Comparison of ENCODE assay signal across 8 cellular contexts in the genomic region with DNA sequence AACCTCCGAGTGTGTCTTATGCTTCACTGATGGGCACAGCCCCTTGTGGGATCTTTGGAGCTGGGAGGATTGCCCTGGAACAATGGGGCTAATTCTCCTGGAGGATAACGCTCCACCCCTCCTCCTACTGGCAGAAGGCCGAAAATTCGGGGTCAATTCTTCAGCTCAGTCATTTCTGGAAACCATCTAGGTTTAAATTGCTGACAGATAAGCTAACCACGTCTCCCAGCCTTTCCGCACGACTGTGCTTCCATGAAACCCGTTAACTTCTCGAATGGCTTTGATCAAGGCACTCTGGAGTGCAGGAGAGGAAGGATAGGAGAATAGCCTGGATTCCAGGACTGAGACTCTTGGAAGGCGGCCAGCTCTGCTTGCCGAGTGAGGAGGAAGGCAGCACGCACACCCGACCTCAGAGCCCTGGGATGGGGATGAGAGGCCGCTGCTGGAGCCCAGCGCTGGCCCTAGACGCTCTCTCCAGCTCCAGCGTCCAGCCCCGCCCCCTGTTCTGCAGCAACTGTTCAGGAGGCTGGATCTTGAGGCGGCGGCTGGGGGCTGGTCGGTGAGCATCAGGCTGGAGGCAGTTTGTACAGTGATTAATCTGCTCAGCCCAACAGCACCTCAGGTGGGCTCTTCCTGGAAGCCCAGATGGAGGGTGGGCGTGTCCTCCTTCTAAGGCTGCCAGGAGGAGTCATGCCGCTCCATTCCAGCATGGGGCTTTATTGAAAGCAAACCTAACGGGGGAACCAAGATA.
DNase-seq lines count a peak whose midpoint lies in the region; ATAC-seq and TF ChIP-seq lines count a peak whose summit lies in the region.

No MANE protein-coding gene starts in this region.

- H3K4me3 ChIP-seq in SK-N-SH (ENCODE audit: low read depth in 2 of 2, low read length in 1 of 2) (peak overlapping the region; percentile 36 to 44), heart right ventricle (peak overlapping the region in 8 of 10 donors; percentile 4 to 37 (median 22)), skeletal muscle cell (ENCODE audit: low read depth, low read length) (peak overlapping the region; percentile 2)

- POLR2A ChIA-PET in SK-N-SH (lab: Yijun Ruan, JAX): interaction anchor here (0.5 to 1.1 kb wide), 4 partner anchors 50 to 207 kb away, joined by 3 to 5 read pairs (median 4); no protein-coding TSS in a partner anchor

- TF ChIP-seq CTCF in SK-N-SH (IDR thresholded peaks at IDR 0.05) (peak; percentile 24; the same call in 1 of the 2 replicates), heart right ventricle (IDR thresholded peaks at IDR 0.05) (peak in 1 of 9 donors; percentile 7)

- H3K9me3 ChIP-seq in SK-N-SH (no peaks in the 10 kb centered on the region), heart right ventricle (no peaks in the 10 kb centered on the region)

- peak overlapping the region; percentile 66; the same call in 1 of the 2 replicates for H2AFZ ChIP-seq in SK-N-SH (ENCODE audit: low read depth)

- H3K4me1 ChIP-seq in SK-N-SH (ENCODE audit: control insufficient read depth in 1 of 2, insufficient read depth in 2 of 2, low read depth in 1 of 2, low read length in 1 of 2) (peaks cover 43 to 44% of the 10 kb centered on the region in 2 experiments), heart right ventricle (peaks cover 17 to 52% (median 45%) of the 10 kb centered on the region in 9 donors)

- peak; percentile 53 for TF ChIP-seq RAD21 in SK-N-SH (IDR thresholded peaks at IDR 0.05; ENCODE audit: low read length)

- peak overlapping the region; percentile 71 for H3K4me2 ChIP-seq in SK-N-SH

- H3K27ac ChIP-seq in SK-N-SH (ENCODE audit: low read depth in 2 of 2, low read length in 1 of 2) (peak overlapping the region; percentile 81 to 92), heart right ventricle (peak overlapping the region; percentile 31 to 87 (median 70))

- peak; percentile 61 to 88 (median 79) for ATAC-seq in heart right ventricle
- ATAC-seq in HG03354 (IDR thresholded peaks at IDR 0.05; ENCODE audit: poor library complexity, severe bottlenecking, unreplicated experiment): no peak
- no peak for ATAC-seq in HG02884 (IDR thresholded peaks at IDR 0.05; ENCODE audit: unreplicated experiment)

- 4% methylated on average over 11 of the region's 24 CpGs for WGBS in SK-N-SH (ENCODE audit: low lambda C conversion rate)
- 10 to 19% methylated on average over 24 of the region's 24 CpGs for WGBS in heart right ventricle, 2 donors

- no peaks in the 10 kb centered on the region for H3K9me2 ChIP-seq in SK-N-SH

- peak; percentile 44 for DNase-seq in GM04504 (ENCODE audit: low read depth)
- peak; percentile 84 for DNase-seq in SK-N-SH
- DNase-seq in heart right ventricle: peak; percentile 67 to 68
- peak; percentile 58 for DNase-seq in skeletal muscle cell (ENCODE audit: low read depth)
- DNase-seq in inferior parietal cortex (ENCODE audit: extremely low spot score): no peak
- DNase-seq in 8988T: no peak

- H3K36me3 ChIP-seq in SK-N-SH (replicated peaks in 1 of 2; ENCODE audit: control insufficient read depth in 1 of 2, insufficient read depth in 2 of 2, low read length in 1 of 2) (no peaks in the 10 kb centered on the region), heart right ventricle (no peaks in the 10 kb centered on the region)

- CTCF ChIA-PET in SK-N-SH (lab: Yijun Ruan, JAX): interaction anchor here (0.7 to 2.1 kb wide), 10 partner anchors 9 to 505 kb away, joined by 3 to 20 read pairs (median 4); no protein-coding TSS in a partner anchor

- H3F3A ChIP-seq in SK-N-SH (replicated peaks; ENCODE audit: insufficient read depth): peaks cover 20% of the 10 kb centered on the region

- H3K27me3 ChIP-seq in SK-N-SH (ENCODE audit: insufficient read depth): no peaks in the 10 kb centered on the region
- H3K27me3 ChIP-seq in heart right ventricle: peaks cover 0 to 5% (median 0%) of the 10 kb centered on the region in 7 donors

- peak overlapping the region; percentile 15; the same call in 1 of the 2 replicates for H3K9ac ChIP-seq in SK-N-SH

- peak; percentile 79 to 92 for TF ChIP-seq EP300 in SK-N-SH (IDR thresholded peaks at IDR 0.05; ENCODE audit: borderline replicate concordance in 1 of 2, low read depth in 1 of 2, low read length in 1 of 2)

- H3K79me2 ChIP-seq in SK-N-SH (ENCODE audit: insufficient read depth): no peaks in the 10 kb centered on the region

- intact Hi-C loops in heart right ventricle (cut with DNase I): loop anchor here in 6 of 10 donors (5.0 to 10.0 kb wide), 5 partner anchors 130 to 500 kb away; no protein-coding TSS in a partner anchor

- no peaks in the 10 kb centered on the region for H4K20me1 ChIP-seq in SK-N-SH (ENCODE audit: insufficient read depth)

TF ChIP-seq in SK-N-SH, 30 proteins besides CTCF, POLR2A, EP300 and RAD21 (continues in another document):
- TF ChIP-seq, protein P1, sequence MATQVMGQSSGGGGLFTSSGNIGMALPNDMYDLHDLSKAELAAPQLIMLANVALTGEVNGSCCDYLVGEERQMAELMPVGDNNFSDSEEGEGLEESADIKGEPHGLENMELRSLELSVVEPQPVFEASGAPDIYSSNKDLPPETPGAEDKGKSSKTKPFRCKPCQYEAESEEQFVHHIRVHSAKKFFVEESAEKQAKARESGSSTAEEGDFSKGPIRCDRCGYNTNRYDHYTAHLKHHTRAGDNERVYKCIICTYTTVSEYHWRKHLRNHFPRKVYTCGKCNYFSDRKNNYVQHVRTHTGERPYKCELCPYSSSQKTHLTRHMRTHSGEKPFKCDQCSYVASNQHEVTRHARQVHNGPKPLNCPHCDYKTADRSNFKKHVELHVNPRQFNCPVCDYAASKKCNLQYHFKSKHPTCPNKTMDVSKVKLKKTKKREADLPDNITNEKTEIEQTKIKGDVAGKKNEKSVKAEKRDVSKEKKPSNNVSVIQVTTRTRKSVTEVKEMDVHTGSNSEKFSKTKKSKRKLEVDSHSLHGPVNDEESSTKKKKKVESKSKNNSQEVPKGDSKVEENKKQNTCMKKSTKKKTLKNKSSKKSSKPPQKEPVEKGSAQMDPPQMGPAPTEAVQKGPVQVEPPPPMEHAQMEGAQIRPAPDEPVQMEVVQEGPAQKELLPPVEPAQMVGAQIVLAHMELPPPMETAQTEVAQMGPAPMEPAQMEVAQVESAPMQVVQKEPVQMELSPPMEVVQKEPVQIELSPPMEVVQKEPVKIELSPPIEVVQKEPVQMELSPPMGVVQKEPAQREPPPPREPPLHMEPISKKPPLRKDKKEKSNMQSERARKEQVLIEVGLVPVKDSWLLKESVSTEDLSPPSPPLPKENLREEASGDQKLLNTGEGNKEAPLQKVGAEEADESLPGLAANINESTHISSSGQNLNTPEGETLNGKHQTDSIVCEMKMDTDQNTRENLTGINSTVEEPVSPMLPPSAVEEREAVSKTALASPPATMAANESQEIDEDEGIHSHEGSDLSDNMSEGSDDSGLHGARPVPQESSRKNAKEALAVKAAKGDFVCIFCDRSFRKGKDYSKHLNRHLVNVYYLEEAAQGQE (IDR thresholded peaks at IDR 0.05; ENCODE audit: low read depth, low read length): peak; percentile 28; the same call in 1 of the 2 replicates
- TF ChIP-seq RXRA (IDR thresholded peaks at IDR 0.05; ENCODE audit: borderline replicate concordance, low read depth) (peak; percentile 84), TEAD4 (IDR thresholded peaks at IDR 0.05; ENCODE audit: borderline replicate concordance, insufficient read depth) (peak; percentile 88), GABPA (IDR thresholded peaks at IDR 0.05; ENCODE audit: low read depth) (no peak), FOXJ3 (CRISPR knock-in tag; IDR thresholded peaks at IDR 0.05) (peak; percentile 61), NFIC (IDR thresholded peaks at IDR 0.05; ENCODE audit: borderline replicate concordance) (peak; percentile 91), SIN3A (IDR thresholded peaks at IDR 0.05; ENCODE audit: borderline replicate concordance, low read depth, low read length) (0 out of 2 replicates have a peak, but pooled peaks have one; percentile 23), TCF12 (IDR thresholded peaks at IDR 0.05) (peak; percentile 96), RCOR1 (IDR thresholded peaks at IDR 0.05; ENCODE audit: low read length) (peak; percentile 81), FOXM1 (IDR thresholded peaks at IDR 0.05; ENCODE audit: low read depth) (peak; percentile 79; the same call in 1 of the 2 replicates), YY1 (IDR thresholded peaks at IDR 0.05; ENCODE audit: low read depth) (no peak), JUND (IDR thresholded peaks at IDR 0.05) (peak; percentile 80), EZH2phosphoT487 (IDR thresholded peaks at IDR 0.05; ENCODE audit: borderline replicate concordance, low read depth) (no peak), NRF1 (IDR thresholded peaks at IDR 0.05; ENCODE audit: low read depth, low read length) (no peak), RFX5 (IDR thresholded peaks at IDR 0.05; ENCODE audit: low read length) (no peak), GATA2 (CRISPR knock-in tag; IDR thresholded peaks at IDR 0.05) (peak; percentile 39)
- TF ChIP-seq, protein P2, sequence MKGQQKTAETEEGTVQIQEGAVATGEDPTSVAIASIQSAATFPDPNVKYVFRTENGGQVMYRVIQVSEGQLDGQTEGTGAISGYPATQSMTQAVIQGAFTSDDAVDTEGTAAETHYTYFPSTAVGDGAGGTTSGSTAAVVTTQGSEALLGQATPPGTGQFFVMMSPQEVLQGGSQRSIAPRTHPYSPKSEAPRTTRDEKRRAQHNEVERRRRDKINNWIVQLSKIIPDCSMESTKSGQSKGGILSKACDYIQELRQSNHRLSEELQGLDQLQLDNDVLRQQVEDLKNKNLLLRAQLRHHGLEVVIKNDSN (IDR thresholded peaks at IDR 0.05; ENCODE audit: borderline replicate concordance, low read depth): no peak
- TF ChIP-seq, protein P3, sequence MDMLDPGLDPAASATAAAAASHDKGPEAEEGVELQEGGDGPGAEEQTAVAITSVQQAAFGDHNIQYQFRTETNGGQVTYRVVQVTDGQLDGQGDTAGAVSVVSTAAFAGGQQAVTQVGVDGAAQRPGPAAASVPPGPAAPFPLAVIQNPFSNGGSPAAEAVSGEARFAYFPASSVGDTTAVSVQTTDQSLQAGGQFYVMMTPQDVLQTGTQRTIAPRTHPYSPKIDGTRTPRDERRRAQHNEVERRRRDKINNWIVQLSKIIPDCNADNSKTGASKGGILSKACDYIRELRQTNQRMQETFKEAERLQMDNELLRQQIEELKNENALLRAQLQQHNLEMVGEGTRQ (IDR thresholded peaks at IDR 0.05; ENCODE audit: borderline replicate concordance, low read depth, low read length): no peak
- TF ChIP-seq, protein P4, sequence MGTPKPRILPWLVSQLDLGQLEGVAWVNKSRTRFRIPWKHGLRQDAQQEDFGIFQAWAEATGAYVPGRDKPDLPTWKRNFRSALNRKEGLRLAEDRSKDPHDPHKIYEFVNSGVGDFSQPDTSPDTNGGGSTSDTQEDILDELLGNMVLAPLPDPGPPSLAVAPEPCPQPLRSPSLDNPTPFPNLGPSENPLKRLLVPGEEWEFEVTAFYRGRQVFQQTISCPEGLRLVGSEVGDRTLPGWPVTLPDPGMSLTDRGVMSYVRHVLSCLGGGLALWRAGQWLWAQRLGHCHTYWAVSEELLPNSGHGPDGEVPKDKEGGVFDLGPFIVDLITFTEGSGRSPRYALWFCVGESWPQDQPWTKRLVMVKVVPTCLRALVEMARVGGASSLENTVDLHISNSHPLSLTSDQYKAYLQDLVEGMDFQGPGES (IDR thresholded peaks at IDR 0.05; ENCODE audit: low read depth, low read length): no peak

Comparison
In these comparisons a context has a peak if more than half of its experiments do, and no peak if none do; other contexts are left out.
1. DNase-seq: peak in GM04504 (single experiment), SK-N-SH (single experiment), heart right ventricle (2 of 2) and skeletal muscle cell (single experiment); none in inferior parietal cortex (single experiment) and 8988T (single experiment).
2. ATAC-seq: peak in heart right ventricle (8 of 8); none in HG03354 (single experiment) and HG02884 (single experiment).
3. Peak in every context shown above with its lines, with median percentiles within 50 percentile points of each other: H3K4me3 ChIP-seq.